In genomic region chr2:176574415-176575236, GRCh38 we compare ENCODE assay signal across 22 cellular contexts.
DNase-seq lines count a peak whose midpoint lies in the region; ATAC-seq and TF ChIP-seq lines count a peak whose summit lies in the region.
"Had no signal": no experiment of that assay in that cellular context is flagged by ENCODE, and none has a peak within 500 bp of the region (broad histone marks: within the 10 kb centered on the region; RNA-seq: fewer than 3 reads in every experiment).

No MANE protein-coding gene starts in this region.

- 28% methylated on average over 9 of the region's 9 CpGs for WGBS in SK-N-SH (ENCODE audit: low lambda C conversion rate)

- no peaks in the 10 kb centered on the region for H3K36me3 Mint-ChIP-seq in nephron (ENCODE audit: low read depth)
- H3K36me3 Mint-ChIP-seq: CD14-positive monocyte; CD8-positive, alpha-beta T cell had no signal

- peak overlapping the region; percentile 12 to 37 (median 24) for H3K27ac Mint-ChIP-seq in nephron
- H3K27ac Mint-ChIP-seq: CD14-positive monocyte; CD8-positive, alpha-beta T cell; HFFc6 had no signal

- TF ChIP-seq EP300 in SK-N-SH (IDR thresholded peaks at IDR 0.05; ENCODE audit: borderline replicate concordance in 1 of 2, low read depth in 1 of 2, low read length in 1 of 2): peak; percentile 83 to 100

- no peaks in the 10 kb centered on the region for H3K9me2 ChIP-seq in SK-N-SH

- no peaks in the 10 kb centered on the region for H4K20me1 ChIP-seq in SK-N-SH (ENCODE audit: insufficient read depth)
- H4K20me1 ChIP-seq: BLaER1 had no signal

- TF ChIP-seq CTCF in BE2C (IDR thresholded peaks at IDR 0.05; ENCODE audit: low read depth, low read length) (no peak), SK-N-SH (IDR thresholded peaks at IDR 0.05) (no peak), nephron (IDR thresholded peaks at IDR 0.05; ENCODE audit: unreplicated experiment in 3 of 3) (no peak)

- peak overlapping the region; percentile 39 to 99; a peak in 3 of 4 replicates for H3K27ac ChIP-seq in SK-N-SH (ENCODE audit: low read depth in 2 of 2, low read length in 1 of 2)
- H3K27ac ChIP-seq in substantia nigra (ENCODE audit: low read depth, low read length, poor library complexity, severe bottlenecking): no peak overlapping the region
- H3K27ac ChIP-seq: 22Rv1, A549, BLaER1 had no signal

- H3K27me3 ChIP-seq in BE2C (no peaks in the 10 kb centered on the region), SK-N-SH (ENCODE audit: insufficient read depth) (no peaks in the 10 kb centered on the region)
- H3K27me3 ChIP-seq: BLaER1 had no signal

- no peaks in the 10 kb centered on the region for H3F3A ChIP-seq in SK-N-SH (replicated peaks; ENCODE audit: insufficient read depth)

- H3K4me1 ChIP-seq in BE2C (peaks cover 9% of the 10 kb centered on the region), SK-N-SH (ENCODE audit: control insufficient read depth in 1 of 2, insufficient read depth in 2 of 2, low read depth in 1 of 2, low read length in 1 of 2) (peaks cover 7 to 45% of the 10 kb centered on the region in 2 experiments)
- H3K4me1 ChIP-seq: A549, BLaER1 had no signal

- no peak overlapping the region for H3K4me3 Mint-ChIP-seq in nephron
- H3K4me3 Mint-ChIP-seq: CD14-positive monocyte; CD8-positive, alpha-beta T cell; HFFc6 had no signal

- H3K9me3 ChIP-seq in BE2C: no peaks in the 10 kb centered on the region
- no peaks in the 10 kb centered on the region for H3K9me3 ChIP-seq in SK-N-SH
- H3K9me3 ChIP-seq: A549, BLaER1 had no signal

- H3K9ac ChIP-seq in SK-N-SH: no peak overlapping the region
- H3K9ac ChIP-seq: BLaER1 had no signal

- H3K36me3 ChIP-seq in BE2C: no peaks in the 10 kb centered on the region
- H3K36me3 ChIP-seq in SK-N-SH (replicated peaks in 1 of 2; ENCODE audit: control insufficient read depth in 1 of 2, insufficient read depth in 2 of 2, low read length in 1 of 2): no peaks in the 10 kb centered on the region
- H3K36me3 ChIP-seq: BLaER1 had no signal

- CTCF ChIA-PET in SK-N-SH (lab: Yijun Ruan, JAX): interaction anchor here (1.1 to 8.6 kb wide), 13 partner anchors 12 to 463 kb away, joined by 3 to 75 read pairs (median 9); partner anchors contain the start of gene HOXD9

- DNase-seq in BE2C: peak; percentile 36
- DNase-seq in NCI-H526 (lab: John Stamatoyannopoulos, UW): peak; percentile 95 to 96
- peak; percentile 59 for DNase-seq in SK-N-SH
- DNase-seq in substantia nigra (lab: John Stamatoyannopoulos, UW): no peak
- no peak for DNase-seq in T-helper 9 cell
- no peak for DNase-seq in DMS79 treated with DMSO at 0.1 percent for 48 hours (lab: John Stamatoyannopoulos, UW)
- DNase-seq: AML-193; Calu3; CD8-positive, alpha-beta T cell; DND-41; EL; GOT3; H7; HFFc6 had no signal

- H3K79me2 ChIP-seq in SK-N-SH (ENCODE audit: insufficient read depth): no peaks in the 10 kb centered on the region

- peak overlapping the region; percentile 46; the same call in 1 of the 2 replicates for H3K4me2 ChIP-seq in SK-N-SH
- H3K4me2 ChIP-seq: A549, BLaER1 had no signal

- H3K27me3 Mint-ChIP-seq in nephron (ENCODE audit: low read depth): peaks cover 7% of the 10 kb centered on the region

- POLR2A ChIA-PET in SK-N-SH (lab: Yijun Ruan, JAX): interaction anchor here (0.7 to 4.0 kb wide), 13 partner anchors 8 to 1569 kb away, joined by 3 to 44 read pairs (median 6); partner anchors contain the start of genes CHN1, HOXD8 and HOXD9

- peaks cover 25% of the 10 kb centered on the region for H3K4me1 Mint-ChIP-seq in nephron
- H3K4me1 Mint-ChIP-seq: CD14-positive monocyte had no signal

- ATAC-seq in HG02610 (IDR thresholded peaks at IDR 0.05; ENCODE audit: unreplicated experiment): no peak
- ATAC-seq: A549; CD8-positive, alpha-beta T cell; GM12878; HCT116 had no signal

- H3K4me3 ChIP-seq in BE2C (ENCODE audit: low read depth, low read length): peak overlapping the region; percentile 7; the same call in 1 of the 2 replicates
- no peak overlapping the region; a peak in 1 of 4 replicates for H3K4me3 ChIP-seq in SK-N-SH (ENCODE audit: low read depth in 2 of 2, low read length in 1 of 2)
- H3K4me3 ChIP-seq: A549, BLaER1, GM12878 had no signal

- no peaks in the 10 kb centered on the region for H3K9me3 Mint-ChIP-seq in nephron
- H3K9me3 Mint-ChIP-seq: CD8-positive, alpha-beta T cell; HFFc6 had no signal

- peak; percentile 42 for TF ChIP-seq RAD21 in SK-N-SH (IDR thresholded peaks at IDR 0.05; ENCODE audit: low read length)

- H2AFZ ChIP-seq in SK-N-SH (ENCODE audit: low read depth): peak overlapping the region; percentile 5; the same call in 1 of the 2 replicates

TF ChIP-seq in SK-N-SH, 30 proteins besides CTCF, POLR2A, EP300 and RAD21 (continues in another document):
- TF ChIP-seq NRF1 (IDR thresholded peaks at IDR 0.05; ENCODE audit: low read depth, low read length) (no peak), FOSL2 (IDR thresholded peaks at IDR 0.05; ENCODE audit: borderline replicate concordance, low read depth) (peak; percentile 13; the same call in 1 of the 2 replicates), CHD2 (IDR thresholded peaks at IDR 0.05; ENCODE audit: low read length, partially characterized antibody) (peak; percentile 65), RFX5 (IDR thresholded peaks at IDR 0.05; ENCODE audit: low read length) (no peak), JUND (IDR thresholded peaks at IDR 0.05) (peak; percentile 56), FOXM1 (IDR thresholded peaks at IDR 0.05; ENCODE audit: low read depth) (peak; percentile 43; the same call in 1 of the 2 replicates), RXRA (IDR thresholded peaks at IDR 0.05; ENCODE audit: borderline replicate concordance, low read depth) (peak; percentile 86), FOXJ3 (CRISPR knock-in tag; IDR thresholded peaks at IDR 0.05) (peak; percentile 88), SIN3A (IDR thresholded peaks at IDR 0.05; ENCODE audit: borderline replicate concordance, low read depth, low read length) (peak; percentile 60; the same call in 1 of the 2 replicates), REST (IDR thresholded peaks at IDR 0.05; ENCODE audit: low read depth, low read length) (no peak), TCF12 (IDR thresholded peaks at IDR 0.05) (peak; percentile 95), POLR2AphosphoS5 (IDR thresholded peaks at IDR 0.05; ENCODE audit: low read depth, low read length) (peak; percentile 92), GATA2 (CRISPR knock-in tag; IDR thresholded peaks at IDR 0.05) (peak; percentile 88), IRF3 (IDR thresholded peaks at IDR 0.05; ENCODE audit: low read depth, low read length) (no peak), EZH2phosphoT487 (IDR thresholded peaks at IDR 0.05; ENCODE audit: borderline replicate concordance, low read depth) (no peak), MXI1 (IDR thresholded peaks at IDR 0.05; ENCODE audit: low read depth, low read length) (peak; percentile 65), USF2 (IDR thresholded peaks at IDR 0.05; ENCODE audit: borderline replicate concordance, low read depth, low read length) (no peak), PBX3 (IDR thresholded peaks at IDR 0.05) (peak; percentile 82), ELF1 (IDR thresholded peaks at IDR 0.05) (no peak)

Comparison
In these comparisons a context has a peak if more than half of its experiments do, and no peak if none do; other contexts are left out.
1. DNase-seq: peak in BE2C (single experiment), NCI-H526 (2 of 2) and SK-N-SH (single experiment); none in substantia nigra (0 of 49), T-helper 9 cell (single experiment) and DMS79 treated with DMSO at 0.1 percent for 48 hours (single experiment).